Comparison of ENCODE assay signal across 1 cellular context in genomic region chr9:92147854-92148184, GRCh38.
TF ChIP-seq lines count a peak whose summit lies in the region.

No MANE protein-coding gene starts in this region.

TF ChIP-seq in IMR-90, 13 proteins besides CTCF, POLR2A, EP300 and RAD21:
- TF ChIP-seq MAZ (IDR thresholded peaks at IDR 0.05; ENCODE audit: borderline replicate concordance, low read depth, low read length) (no peak), ELK1 (IDR thresholded peaks at IDR 0.05; ENCODE audit: borderline replicate concordance, low read depth, low read length) (no peak), FOS (IDR thresholded peaks at IDR 0.05; ENCODE audit: low read depth, low read length) (no peak), CHD1 (IDR thresholded peaks at IDR 0.05; ENCODE audit: low read depth, low read length) (no peak), CEBPB (IDR thresholded peaks at IDR 0.05; ENCODE audit: low read depth, low read length) (no peak), MAFK (IDR thresholded peaks at IDR 0.05; ENCODE audit: low read depth, low read length) (no peak), RCOR1 (IDR thresholded peaks at IDR 0.05; ENCODE audit: insufficient replicate concordance, low read length) (no peak), USF2 (IDR thresholded peaks at IDR 0.05; ENCODE audit: low read depth, low read length) (no peak), NFE2L2 (IDR thresholded peaks at IDR 0.05; ENCODE audit: low read depth, low read length) (no peak), RFX5 (IDR thresholded peaks at IDR 0.05; ENCODE audit: low read depth, low read length) (no peak), BHLHE40 (IDR thresholded peaks at IDR 0.05; ENCODE audit: low read depth, low read length) (no peak), SMC3 (IDR thresholded peaks at IDR 0.05; ENCODE audit: low read depth, low read length) (no peak)
